Comparison of ENCODE assay signal across 8 cellular contexts in genomic region chr17:54967621-54968258, GRCh38. TPM values are rescaled to one million over a fixed set of nuclear protein-coding genes. Genes with fewer than 3 reads are reported as not detected.
DNase-seq lines count a peak whose midpoint lies in the region; ATAC-seq and TF ChIP-seq lines count a peak whose summit lies in the region.

No MANE protein-coding gene starts in this region.

- peaks cover 27% of the 10 kb centered on the region for H3K36me3 ChIP-seq in PC-9 (ENCODE audit: low read depth)
- H3K36me3 ChIP-seq in mucosa of rectum (ENCODE audit: control insufficient read depth in 2 of 2, insufficient read depth in 2 of 2, low read length in 2 of 2), result peaks cover 10 to 18% of the 10 kb centered on the region in 2 donors

- H3K27ac ChIP-seq in PC-9, result peak overlapping the region; percentile 32; the same call in 1 of the 2 replicates
- peak overlapping the region; percentile 64 to 79 for H3K27ac ChIP-seq in mucosa of rectum (ENCODE audit: low read depth in 2 of 2, low read length in 2 of 2)

- H3K4me3 Mint-ChIP-seq in effector memory CD8-positive, alpha-beta T cell, result no peak overlapping the region

- H3K27ac Mint-ChIP-seq in effector memory CD8-positive, alpha-beta T cell, result no peak overlapping the region

- H3K79me2 ChIP-seq in PC-9 (ENCODE audit: low read depth), result peaks cover 50% of the 10 kb centered on the region

- intact Hi-C loops in PC-9 (cut with micrococcal nuclease; ENCODE audit: unreplicated experiment), result loop anchor here (2.0 kb wide), 1 partner anchor 67 kb away; the partner anchor contains the start of gene TOM1L1

- CTCF ChIA-PET in PC-9 (lab: Charles Lee), result no interaction called here

- H4K20me1 ChIP-seq in PC-9 (ENCODE audit: insufficient read depth), result no peaks in the 10 kb centered on the region

- H3K4me1 ChIP-seq in PC-9 (replicated peaks; ENCODE audit: insufficient read depth), result peaks cover 29% of the 10 kb centered on the region
- peaks cover 8 to 15% of the 10 kb centered on the region in 2 donors for H3K4me1 ChIP-seq in mucosa of rectum (ENCODE audit: control insufficient read depth in 2 of 2, insufficient read depth in 2 of 2, low read length in 2 of 2)

- peak overlapping the region; percentile 73 to 92 for H3K9ac ChIP-seq in mucosa of rectum (ENCODE audit: low read depth in 1 of 2, low read length in 2 of 2)

- POLR2A ChIA-PET in PC-9 (lab: Charles Lee; ENCODE audit: unreplicated experiment), result interaction anchor here (0.6 kb wide), 1 partner anchor 68 kb away, joined by 3 read pairs; no protein-coding TSS in a partner anchor

- no peaks in the 10 kb centered on the region for H3K27me3 Mint-ChIP-seq in effector memory CD8-positive, alpha-beta T cell

- no peaks in the 10 kb centered on the region for H3K9me3 Mint-ChIP-seq in effector memory CD8-positive, alpha-beta T cell

- peaks cover 7 to 31% of the 10 kb centered on the region in 2 donors for H3K4me1 Mint-ChIP-seq in effector memory CD8-positive, alpha-beta T cell (ENCODE audit: low read depth in 2 of 2)

- no peaks in the 10 kb centered on the region for H3K9me2 ChIP-seq in PC-9 (ENCODE audit: insufficient read depth)

- H3K4me3 ChIP-seq in PC-9 (peak overlapping the region; percentile 68), mucosa of rectum (ENCODE audit: low read length in 2 of 2) (peak overlapping the region; percentile 96)

- H3K36me3 Mint-ChIP-seq in effector memory CD8-positive, alpha-beta T cell (ENCODE audit: insufficient read depth), result peaks cover 16% of the 10 kb centered on the region

- TSS peak; percentile 38 for BruUV-seq in PC-9 (replicated peaks; lab: Mats Ljungman, UMichigan)

- in situ Hi-C loops in Caki2 (cut with HindIII; ENCODE audit: low pct_unique_long_range_greater_than_20kb, low sequenced_read_pairs), result no loop called here

- H3K27me3 ChIP-seq in PC-9 (ENCODE audit: insufficient read depth, low read depth), result no peaks in the 10 kb centered on the region
- H3K27me3 ChIP-seq in mucosa of rectum (ENCODE audit: control insufficient read depth in 2 of 2, insufficient read depth in 2 of 2, low read length in 2 of 2), result no peaks in the 10 kb centered on the region

- DNase-seq in Caki2 (ENCODE audit: low read depth) (peak; percentile 72), PC-9 (peak; percentile 5 to 47), COLO829 (ENCODE audit: low spot score) (no peak)
- DNase-seq in effector memory CD8-positive, alpha-beta T cell, result no peak
- no peak for DNase-seq in NK-92 treated with Interleukin-12 subunit alpha and Interleukin-12 subunit beta, amount 100 ng/mL, for 24 hours (lab: John Stamatoyannopoulos, UW)

- no peak for TF ChIP-seq CTCF in PC-9 (conservative IDR thresholded peaks at IDR 0.05)

- H2AFZ ChIP-seq in PC-9, result peak overlapping the region; percentile 95

- peak overlapping the region; percentile 92 for H3K4me2 ChIP-seq in PC-9

- peak; percentile 27 for ATAC-seq in GM19035 (IDR thresholded peaks at IDR 0.05; ENCODE audit: unreplicated experiment)
- ATAC-seq in HG03103 (IDR thresholded peaks at IDR 0.05; ENCODE audit: low read depth, unreplicated experiment), result peak; percentile 15
- peak; percentile 34 for ATAC-seq in effector memory CD8-positive, alpha-beta T cell (replicated peaks)

- no peaks in the 10 kb centered on the region for H3K9me3 ChIP-seq in PC-9 (ENCODE audit: insufficient read depth, low read depth)
- no peaks in the 10 kb centered on the region for H3K9me3 ChIP-seq in mucosa of rectum (ENCODE audit: control insufficient read depth in 2 of 2, low read length in 2 of 2)

- H3F3A ChIP-seq in PC-9 (ENCODE audit: insufficient read depth, low read depth), result peaks cover 15% of the 10 kb centered on the region

RNA-seq across cellular contexts. Expression of gene COX11, which starts 0.7 kb away (rescaled TPM):
- 80.2 and 100 TPM in 2 replicates for total RNA-seq in Caki2 (2014; rRNA removed; shearing (Covaris generic); ENCODE audit: low replicate concordance)
- total RNA-seq in PC-9 (2021), result 54.1 and 58.2 TPM in 2 replicates

RNA-seq across cellular contexts. Expression of gene STXBP4, which starts 0.8 kb away (rescaled TPM):
- total RNA-seq in Caki2 (2014; rRNA removed; shearing (Covaris generic); ENCODE audit: low replicate concordance), result 1.1 and 2.1 TPM in 2 replicates
- 6.2 and 12.0 TPM in 2 replicates for total RNA-seq in PC-9 (2021)

Comparison
In these comparisons a context has a peak if more than half of its experiments do, and no peak if none do; other contexts are left out.
1. DNase-seq: peak in Caki2 (single experiment) and PC-9 (2 of 2); none in effector memory CD8-positive, alpha-beta T cell (0 of 3), COLO829 (single experiment) and NK-92 treated with Interleukin-12 subunit alpha and Interleukin-12 subunit beta, amount 100 ng/mL, for 24 hours (single experiment).
2. Peak in every context shown above with its lines, with median percentiles within 50 percentile points of each other: ATAC-seq.